Comparison of ENCODE assay signal across 10 cellular contexts in the genomic region with DNA sequence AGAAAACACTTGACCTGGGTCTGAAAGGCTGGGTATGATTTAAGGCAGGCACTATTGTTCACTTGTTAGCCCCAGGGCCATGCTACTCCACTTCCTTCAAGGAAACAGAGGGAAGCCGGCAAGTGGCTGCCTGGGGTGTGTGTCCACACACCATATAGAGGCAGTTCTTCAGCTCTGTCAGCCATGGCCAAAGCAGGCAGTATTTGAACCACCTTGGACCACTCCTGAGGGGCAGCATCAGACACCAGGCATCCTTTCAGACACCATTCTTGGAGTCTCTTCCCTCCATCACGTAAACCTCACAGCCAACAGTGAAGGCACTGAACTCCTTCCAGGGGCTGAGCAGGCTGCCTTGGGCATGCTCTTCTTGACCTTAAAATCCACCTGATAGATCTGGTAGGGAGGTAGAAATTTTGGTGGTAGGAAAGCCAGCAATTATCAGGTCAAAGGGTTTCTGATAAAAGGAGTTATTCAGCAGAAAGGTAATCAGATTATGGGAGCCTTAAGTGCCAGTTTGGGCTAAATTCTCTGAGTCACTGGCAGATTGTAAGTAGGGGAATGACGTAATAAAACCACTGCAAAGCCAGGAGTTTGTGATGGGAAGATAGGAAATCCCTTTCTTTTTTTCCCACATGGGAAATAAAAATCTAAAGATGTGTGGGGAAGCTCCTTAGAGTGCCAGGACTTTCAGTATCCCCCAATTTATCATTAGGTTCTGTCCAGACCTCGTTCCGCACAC. TPM values are rescaled to one million over a fixed set of nuclear protein-coding genes. Genes with fewer than 3 reads are reported as not detected.
DNase-seq lines count a peak whose midpoint lies in the region; FAIRE-seq and TF ChIP-seq lines count a peak whose summit lies in the region.
"Had no signal": no experiment of that assay in that cellular context is flagged by ENCODE, and none has a peak within 500 bp of the region (broad histone marks: within the 10 kb centered on the region; RNA-seq: fewer than 3 reads in every experiment).

No MANE protein-coding gene starts in this region.

- no CpG with 5 or more reads among the region's 5 CpGs for WGBS in trophoblast cell (ENCODE audit: extremely low coverage, insufficient coverage, insufficient read length)

- H3K27me3 Mint-ChIP-seq in CD8-positive, alpha-beta memory T cell, result no peaks in the 10 kb centered on the region

- H3K27ac ChIP-seq in CD8-positive, alpha-beta memory T cell (ENCODE audit: low read depth, low read length), result no peak overlapping the region
- H3K27ac ChIP-seq in endothelial cell of umbilical vein (ENCODE audit: insufficient read depth, low read depth, low read length), result peak overlapping the region; percentile 34
- H3K27ac ChIP-seq in trophoblast cell (ENCODE audit: low read depth, low read length), result peak overlapping the region; percentile 72

- no peaks in the 10 kb centered on the region for H3K9me3 ChIP-seq in CD8-positive, alpha-beta memory T cell (ENCODE audit: low read length)
- H3K9me3 ChIP-seq in endothelial cell of umbilical vein (replicated peaks; ENCODE audit: control insufficient read depth, insufficient read depth, low read length), result no peaks in the 10 kb centered on the region
- no peaks in the 10 kb centered on the region for H3K9me3 ChIP-seq in trophoblast cell (ENCODE audit: insufficient read depth, low read depth, low read length)

- no peak overlapping the region for H3K4me3 ChIP-seq in CD8-positive, alpha-beta memory T cell (ENCODE audit: low read length)
- H3K4me3 ChIP-seq in endothelial cell of umbilical vein (replicated peaks in 1 of 3; ENCODE audit: insufficient read depth in 1 of 3, low read depth in 1 of 3, low read length in 3 of 3) (no peak overlapping the region), trophoblast cell (ENCODE audit: low read depth, low read length) (no peak overlapping the region)
- H3K4me3 ChIP-seq: K562 had no signal

- H3K4me1 Mint-ChIP-seq in CD8-positive, alpha-beta memory T cell, result peaks cover 86 to 99% (median 98%) of the 10 kb centered on the region in 3 donors

- peak overlapping the region; percentile 22 for H4K8ac ChIP-seq in trophoblast cell (ENCODE audit: low read depth, low read length)

- peak overlapping the region in 6 of 7 donors; percentile 5 to 61 (median 34) for H3K4me3 Mint-ChIP-seq in CD8-positive, alpha-beta memory T cell

- H3K4ac ChIP-seq in trophoblast cell (ENCODE audit: low read depth, low read length), result peak overlapping the region; percentile 21

- intact Hi-C loops in endothelial cell of umbilical vein (cut with micrococcal nuclease), result loop anchor here (1.0 to 5.0 kb wide), 2 partner anchors 108 to 514 kb away; no protein-coding TSS in a partner anchor

- no peak overlapping the region for H3K4me2 ChIP-seq in endothelial cell of umbilical vein (ENCODE audit: insufficient read depth, low read length)
- H3K4me2 ChIP-seq in trophoblast cell (ENCODE audit: low read length), result no peak overlapping the region

- H3K79me1 ChIP-seq in trophoblast cell (ENCODE audit: low read length), result peaks cover 3% of the 10 kb centered on the region

- H3K18ac ChIP-seq in trophoblast cell (ENCODE audit: low read length), result peak overlapping the region; percentile 9

- peaks cover 99% of the 10 kb centered on the region for H3K79me2 ChIP-seq in endothelial cell of umbilical vein (ENCODE audit: control insufficient read depth, insufficient read depth, low read length)
- no peaks in the 10 kb centered on the region for H3K79me2 ChIP-seq in trophoblast cell (ENCODE audit: control insufficient read depth, insufficient read depth, low read length, poor library complexity)

- peak; percentile 23 for FAIRE-seq in RCC 7860 (lab: Jason Lieb, UNC)
- no peak for FAIRE-seq in endothelial cell of umbilical vein (lab: Jason Lieb, UNC)
- FAIRE-seq: K562 had no signal

- H3K4me1 ChIP-seq in CD8-positive, alpha-beta memory T cell (ENCODE audit: insufficient read depth, low read length), result peaks cover 97% of the 10 kb centered on the region
- peaks cover 88% of the 10 kb centered on the region for H3K4me1 ChIP-seq in endothelial cell of umbilical vein (ENCODE audit: control insufficient read depth, extremely low read depth, insufficient read depth, low read length)
- H3K4me1 ChIP-seq in trophoblast cell (ENCODE audit: control insufficient read depth in 1 of 2, insufficient read depth in 2 of 2, low read length in 2 of 2), result peaks cover 6 to 10% of the 10 kb centered on the region in 2 experiments

- H2BK120ac ChIP-seq in trophoblast cell (ENCODE audit: insufficient read depth, low read length, poor library complexity), result peak overlapping the region; percentile 55

- no peak overlapping the region for H2BK12ac ChIP-seq in trophoblast cell (ENCODE audit: low read length)

- H3K9ac ChIP-seq in endothelial cell of umbilical vein (replicated peaks; ENCODE audit: extremely low read depth, insufficient read depth, low read length), result no peak overlapping the region
- no peak overlapping the region for H3K9ac ChIP-seq in trophoblast cell (ENCODE audit: low read length)

- H3K9me1 ChIP-seq in endothelial cell of umbilical vein (replicated peaks; ENCODE audit: control insufficient read depth, extremely low read depth, insufficient read depth, low read length), result no peaks in the 10 kb centered on the region

- H3K23ac ChIP-seq in trophoblast cell (ENCODE audit: low read length), result no peak overlapping the region

- H3K36me3 Mint-ChIP-seq in CD8-positive, alpha-beta memory T cell, result peaks cover 0 to 60% (median 18%) of the 10 kb centered on the region in 3 donors

- peaks cover 9% of the 10 kb centered on the region for H3K36me3 ChIP-seq in CD8-positive, alpha-beta memory T cell (ENCODE audit: insufficient read depth, low read length)
- H3K36me3 ChIP-seq in endothelial cell of umbilical vein (ENCODE audit: control insufficient read depth in 2 of 2, extremely low read depth in 1 of 2, insufficient read depth in 2 of 2, low read length in 2 of 2) (peaks cover 9 to 18% of the 10 kb centered on the region in 2 experiments), trophoblast cell (ENCODE audit: control insufficient read depth in 1 of 2, insufficient read depth in 2 of 2, low read length in 2 of 2) (no peaks in the 10 kb centered on the region)

- no peaks in the 10 kb centered on the region for H3K27me3 ChIP-seq in CD8-positive, alpha-beta memory T cell (ENCODE audit: insufficient read depth, low read length, poor library complexity, severe bottlenecking)
- no peaks in the 10 kb centered on the region for H3K27me3 ChIP-seq in endothelial cell of umbilical vein (ENCODE audit: control insufficient read depth in 2 of 2, insufficient read depth in 2 of 2, low read length in 2 of 2)
- no peaks in the 10 kb centered on the region for H3K27me3 ChIP-seq in trophoblast cell (ENCODE audit: insufficient read depth, low read length)

- H4K20me1 ChIP-seq in endothelial cell of umbilical vein (replicated peaks; ENCODE audit: control insufficient read depth, extremely low read depth, insufficient read depth, low read length), result peaks cover 8% of the 10 kb centered on the region

- no peak overlapping the region for H4K12ac ChIP-seq in trophoblast cell (ENCODE audit: low read depth, low read length)

- peak overlapping the region; percentile 80 to 97 (median 88) for H3K27ac Mint-ChIP-seq in CD8-positive, alpha-beta memory T cell

- DNase-seq in CD8-positive, alpha-beta memory T cell, result no peak
- DNase-seq in RCC 7860 (ENCODE audit: low spot score) (peak; percentile 29), endothelial cell of umbilical vein (ENCODE audit: low read depth, low spot score) (no peak), trophoblast cell (peak in 1 of 2 donors; percentile 35), SHP77 (lab: John Stamatoyannopoulos, UW) (no peak), middle frontal gyrus (ENCODE audit: extremely low spot score, low spot score) (no peak), NCI-H1092 (lab: John Stamatoyannopoulos, UW) (no peak)
- DNase-seq in stimulated activated naive CD4-positive, alpha-beta T cell (lab: John Stamatoyannopoulos, UW), result no peak
- DNase-seq: left cardiac atrium had no signal

- peak overlapping the region; percentile 45 for H4K91ac ChIP-seq in trophoblast cell (ENCODE audit: low read depth, low read length)

- peak overlapping the region; percentile 76 for H2BK5ac ChIP-seq in trophoblast cell (ENCODE audit: low read depth, low read length, poor library complexity)

- H3K14ac ChIP-seq in trophoblast cell (ENCODE audit: low read length), result no peak overlapping the region

- no peak for TF ChIP-seq CTCF in endothelial cell of umbilical vein (IDR thresholded peaks at IDR 0.05; ENCODE audit: extremely low read depth in 1 of 2, insufficient read depth in 1 of 2, low read depth in 1 of 2, low read length in 2 of 2)

- no TSS peak for BruUV-seq in endothelial cell of umbilical vein (replicated peaks; lab: Mats Ljungman, UMichigan)

- H3K9me3 Mint-ChIP-seq in CD8-positive, alpha-beta memory T cell, result no peaks in the 10 kb centered on the region

- dilution Hi-C loops in endothelial cell of umbilical vein (cut with MboI; ENCODE audit: extremely low pct_ligation_motif_present, low sequenced_read_pairs), result no loop called here

- H2AFZ ChIP-seq in endothelial cell of umbilical vein (ENCODE audit: low read depth, low read length) (no peak overlapping the region), trophoblast cell (ENCODE audit: insufficient read depth, low read length, poor library complexity) (no peak overlapping the region)

- TF ChIP-seq POLR2A in endothelial cell of umbilical vein (IDR thresholded peaks at IDR 0.05; ENCODE audit: low read depth, low read length), result no peak

- no peak overlapping the region for H2AK5ac ChIP-seq in trophoblast cell (ENCODE audit: low read length)

- POLR2A ChIA-PET in CD8-positive, alpha-beta memory T cell (lab: Charles Lee), result no interaction called here
- POLR2A ChIA-PET in endothelial cell of umbilical vein (lab: Charles Lee), result no interaction called here

- CTCF ChIA-PET in CD8-positive, alpha-beta memory T cell (lab: Charles Lee), result no interaction called here
- CTCF ChIA-PET in endothelial cell of umbilical vein (lab: Charles Lee), result no interaction called here

TF ChIP-seq in endothelial cell of umbilical vein, 7 proteins besides CTCF, POLR2A, EP300 and RAD21 (continues in another document):
- TF ChIP-seq GATA2 (IDR thresholded peaks at IDR 0.05; ENCODE audit: insufficient read depth, insufficient read length, low read depth, low read length) (peak; percentile 15), POLR2AphosphoS5 (IDR thresholded peaks at IDR 0.05; ENCODE audit: insufficient read depth, low read depth, low read length) (no peak), MYC (IDR thresholded peaks at IDR 0.05; ENCODE audit: low read depth, low read length) (no peak)

RNA-seq across cellular contexts. Expression of gene TGFBR2, which starts 20.2 kb away (rescaled TPM):
- total RNA-seq in CD8-positive, alpha-beta memory T cell, result 10 to 100 TPM; 55.3 to 56.3 TPM
- 108 TPM for polyA plus RNA-seq in CD8-positive, alpha-beta memory T cell
- total RNA-seq in endothelial cell of umbilical vein, result 250 and 259 TPM in 2 replicates
- polyA plus RNA-seq in endothelial cell of umbilical vein, result 203 and 227 TPM in 2 replicates
- polyA plus RNA-seq in endothelial cell of umbilical vein (2011; cell fraction: cytosol; rRNA removed), result 180 and 183 TPM in 2 replicates
- polyA plus RNA-seq in endothelial cell of umbilical vein (2011; cell fraction: nucleus; rRNA removed), result 156 and 180 TPM in 2 replicates
- polyA plus RNA-seq in endothelial cell of umbilical vein (2012), result 157 and 193 TPM in 2 replicates
- polyA minus RNA-seq in endothelial cell of umbilical vein, result 448 and 461 TPM in 2 replicates
- polyA minus RNA-seq in endothelial cell of umbilical vein (2011; cell fraction: cytosol; rRNA and poly(A)+ RNA removed), result 8.2 TPM
- 268 and 339 TPM in 2 replicates for polyA minus RNA-seq in endothelial cell of umbilical vein (2011; cell fraction: nucleus; rRNA and poly(A)+ RNA removed)
- 95.2 and 107 TPM in 2 replicates for polyA plus RNA-seq in trophoblast cell (2013)
